In genomic region chr19:16096281-16096855, GRCh38 we compare ENCODE assay signal across 10 cellular contexts. TPM values are rescaled to one million over a fixed set of nuclear protein-coding genes. Genes with fewer than 3 reads are reported as not detected.
DNase-seq lines count a peak whose midpoint lies in the region; ATAC-seq and TF ChIP-seq lines count a peak whose summit lies in the region.
"Had no signal": no experiment of that assay in that cellular context is flagged by ENCODE, and none has a peak within 500 bp of the region (broad histone marks: within the 10 kb centered on the region; RNA-seq: fewer than 3 reads in every experiment).

No MANE protein-coding gene starts in this region.

- H3K27ac ChIP-seq in upper lobe of left lung (peak overlapping the region in 3 of 4 donors; percentile 8 to 52 (median 49)), thyroid gland (no peak overlapping the region)

- H3K4me3 ChIP-seq in upper lobe of left lung (no peak overlapping the region), thyroid gland (replicated peaks in 1 of 3) (no peak overlapping the region)

- H3K9me3 Mint-ChIP-seq in activated naive CD4-positive, alpha-beta T cell treated with anti-CD3 and anti-CD28 coated beads, Interleukin-2, amount 50 U/mL, for 24 hours, result no peaks in the 10 kb centered on the region
- no peaks in the 10 kb centered on the region for H3K9me3 Mint-ChIP-seq in activated naive CD8-positive, alpha-beta T cell treated with anti-CD3 and anti-CD28 coated beads, Interleukin-2, amount 10 ng/mL, durations not matched to agents 7 days and 5 days
- H3K9me3 Mint-ChIP-seq: neural crest cell had no signal

- no peak for TF ChIP-seq CTCF in upper lobe of left lung (IDR thresholded peaks at IDR 0.05)
- TF ChIP-seq CTCF in thyroid gland (IDR thresholded peaks at IDR 0.05), result no peak

- no peaks in the 10 kb centered on the region for H3K27me3 Mint-ChIP-seq in activated naive CD4-positive, alpha-beta T cell treated with anti-CD3 and anti-CD28 coated beads, Interleukin-2, amount 50 U/mL, for 24 hours
- H3K27me3 Mint-ChIP-seq in activated naive CD8-positive, alpha-beta T cell treated with anti-CD3 and anti-CD28 coated beads, Interleukin-2, amount 10 ng/mL, durations not matched to agents 7 days and 5 days, result no peaks in the 10 kb centered on the region
- H3K27me3 Mint-ChIP-seq: T-helper 17 cell had no signal

- no peak overlapping the region for H3K4me3 Mint-ChIP-seq in activated naive CD4-positive, alpha-beta T cell treated with anti-CD3 and anti-CD28 coated beads, Interleukin-2, amount 50 U/mL, for 24 hours
- no peak overlapping the region for H3K4me3 Mint-ChIP-seq in activated naive CD8-positive, alpha-beta T cell treated with anti-CD3 and anti-CD28 coated beads, Interleukin-2, amount 10 ng/mL, durations not matched to agents 7 days and 5 days
- H3K4me3 Mint-ChIP-seq: neural crest cell had no signal

- no peak for TF ChIP-seq POLR2A in upper lobe of left lung (IDR thresholded peaks at IDR 0.05)
- TF ChIP-seq POLR2A in thyroid gland (IDR thresholded peaks at IDR 0.05), result no peak

- WGBS in upper lobe of left lung, 2 donors, result 74 to 79% methylated on average over 10 of the region's 10 CpGs
- WGBS in thyroid gland, 2 donors, result 86 to 89% methylated on average over 10 of the region's 10 CpGs

- H3K9me3 ChIP-seq in upper lobe of left lung (no peaks in the 10 kb centered on the region), thyroid gland (no peaks in the 10 kb centered on the region)

- H3K27ac Mint-ChIP-seq in activated naive CD4-positive, alpha-beta T cell treated with anti-CD3 and anti-CD28 coated beads, Interleukin-2, amount 50 U/mL, for 24 hours, result peak overlapping the region; percentile 77
- peak overlapping the region; percentile 70 for H3K27ac Mint-ChIP-seq in activated naive CD8-positive, alpha-beta T cell treated with anti-CD3 and anti-CD28 coated beads, Interleukin-2, amount 10 ng/mL, durations not matched to agents 7 days and 5 days

- H3K4me1 ChIP-seq in upper lobe of left lung, result peaks cover 4 to 17% (median 9%) of the 10 kb centered on the region in 4 donors
- H3K4me1 ChIP-seq in thyroid gland, result no peaks in the 10 kb centered on the region

- DNase-seq in activated naive CD4-positive, alpha-beta T cell treated with anti-CD3 and anti-CD28 coated beads, Interleukin-2, amount 50 U/mL, for 16 hours, result no peak
- no peak for DNase-seq in activated naive CD8-positive, alpha-beta T cell treated with anti-CD3 and anti-CD28 coated beads, Interleukin-2, amount 10 ng/mL, durations not matched to agents 7 days and 5 days
- peak; percentile 56 to 57 for DNase-seq in lung microvascular endothelial cell (ENCODE audit: low read depth in 2 of 2)
- DNase-seq in upper lobe of left lung, result no peak
- DNase-seq in NCI-H524 (lab: John Stamatoyannopoulos, UW), result no peak
- DNase-seq in NCI-H1930 (lab: John Stamatoyannopoulos, UW), result no peak
- no peak for DNase-seq in thyroid gland
- DNase-seq: T-helper 17 cell had no signal

- H3K27me3 ChIP-seq in upper lobe of left lung (no peaks in the 10 kb centered on the region), thyroid gland (no peaks in the 10 kb centered on the region)

- H3K4me1 Mint-ChIP-seq in activated naive CD4-positive, alpha-beta T cell treated with anti-CD3 and anti-CD28 coated beads, Interleukin-2, amount 50 U/mL, for 24 hours, result peaks cover 22% of the 10 kb centered on the region
- peaks cover 33% of the 10 kb centered on the region for H3K4me1 Mint-ChIP-seq in activated naive CD8-positive, alpha-beta T cell treated with anti-CD3 and anti-CD28 coated beads, Interleukin-2, amount 10 ng/mL, durations not matched to agents 7 days and 5 days
- H3K4me1 Mint-ChIP-seq: neural crest cell had no signal

- POLR2A ChIA-PET in activated naive CD8-positive, alpha-beta T cell treated with anti-CD3 and anti-CD28 coated beads, Interleukin-2, amount 10 ng/mL, durations not matched to agents 7 days and 5 days (lab: Charles Lee), result interaction anchor here (0.7 to 3.5 kb wide), 4 partner anchors 10 to 96 kb away, joined by 4 to 23 read pairs (median 9); no protein-coding TSS in a partner anchor

- no peak for ATAC-seq in activated naive CD8-positive, alpha-beta T cell treated with anti-CD3 and anti-CD28 coated beads, Interleukin-2, amount 10 ng/mL, durations not matched to agents 7 days and 5 days (ENCODE audit: low read depth)
- no peak for ATAC-seq in upper lobe of left lung (ENCODE audit: low FRiP score in 2 of 2)
- ATAC-seq: T-helper 17 cell had no signal

- H3K36me3 Mint-ChIP-seq in activated naive CD4-positive, alpha-beta T cell treated with anti-CD3 and anti-CD28 coated beads, Interleukin-2, amount 50 U/mL, for 24 hours, result peaks cover 28% of the 10 kb centered on the region
- peaks cover 66% of the 10 kb centered on the region for H3K36me3 Mint-ChIP-seq in activated naive CD8-positive, alpha-beta T cell treated with anti-CD3 and anti-CD28 coated beads, Interleukin-2, amount 10 ng/mL, durations not matched to agents 7 days and 5 days

- H3K36me3 ChIP-seq in upper lobe of left lung, result peaks cover 43 to 100% (median 94%) of the 10 kb centered on the region in 4 donors
- H3K36me3 ChIP-seq in thyroid gland, result peaks cover 44 to 53% of the 10 kb centered on the region in 2 donors

- intact Hi-C loops in thyroid gland (cut with DNase I), result no loop called here

- no peak for TF ChIP-seq EP300 in upper lobe of left lung (IDR thresholded peaks at IDR 0.05)

RNA-seq across cellular contexts. Expression of gene RAB8A, which starts 15.3 kb away (rescaled TPM):
- 100 to 1,000 TPM; 133 to 153 TPM for total RNA-seq in activated naive CD8-positive, alpha-beta T cell treated with anti-CD3 and anti-CD28 coated beads, Interleukin-2, amount 10 ng/mL, durations not matched to agents 7 days and 5 days
- total RNA-seq in lung microvascular endothelial cell (79.8 and 114 TPM in 2 replicates), upper lobe of left lung (100 to 1,000 TPM in 1 of 6 donors, 10 to 100 TPM in 5; 29.3 to 117 (median 60.6) TPM), thyroid gland (10 to 100 TPM; 40.2 to 65.6 (median 51.5) TPM)

RNA-seq across cellular contexts. Expression of gene TPM4, which starts 20.1 kb away (rescaled TPM):
- 100 to 1,000 TPM; 278 to 282 TPM for total RNA-seq in activated naive CD8-positive, alpha-beta T cell treated with anti-CD3 and anti-CD28 coated beads, Interleukin-2, amount 10 ng/mL, durations not matched to agents 7 days and 5 days
- total RNA-seq in lung microvascular endothelial cell (301 and 363 TPM in 2 replicates), upper lobe of left lung (100 to 1,000 TPM; 258 to 569 (median 392) TPM), thyroid gland (100 to 1,000 TPM; 101 to 296 (median 151) TPM)

RNA-seq across cellular contexts. Expression of gene HSH2D, which starts 47.1 kb away (rescaled TPM):
- 10 to 100 TPM; 72.5 to 80.6 TPM for total RNA-seq in activated naive CD8-positive, alpha-beta T cell treated with anti-CD3 and anti-CD28 coated beads, Interleukin-2, amount 10 ng/mL, durations not matched to agents 7 days and 5 days
- not detected in 2 replicates for total RNA-seq in lung microvascular endothelial cell
- total RNA-seq in upper lobe of left lung, result 10 to 100 TPM in 2 of 6 donors, 1 to 10 TPM in 4; 5.9 to 12.6 (median 8.2) TPM
- 1 to 10 TPM in 3 of 4 donors, under 1 TPM in 1; 0.94 to 4.6 (median 2.5) TPM for total RNA-seq in thyroid gland
- total RNA-seq: neural crest cell had no signal

Comparison
In these comparisons a context has a peak if more than half of its experiments do, and no peak if none do; other contexts are left out.
1. DNase-seq: peak in lung microvascular endothelial cell (2 of 2); none in activated naive CD4-positive, alpha-beta T cell treated with anti-CD3 and anti-CD28 coated beads, Interleukin-2, amount 50 U/mL, for 16 hours (single experiment), activated naive CD8-positive, alpha-beta T cell treated with anti-CD3 and anti-CD28 coated beads, Interleukin-2, amount 10 ng/mL, durations not matched to agents 7 days and 5 days (single experiment), upper lobe of left lung (0 of 2), NCI-H524 (0 of 2), NCI-H1930 (0 of 2) and thyroid gland (0 of 2).
2. H3K27ac ChIP-seq: peak in upper lobe of left lung (3 of 4); none in thyroid gland (0 of 3).
3. RNA of gene HSH2D, which starts 47.1 kb away (total RNA-seq): 72.5 to 80.6 TPM in activated naive CD8-positive, alpha-beta T cell treated with anti-CD3 and anti-CD28 coated beads, Interleukin-2, amount 10 ng/mL, durations not matched to agents 7 days and 5 days; 5.9 to 12.6 TPM in upper lobe of left lung, 0.94 to 4.6 TPM in thyroid gland and not detected in lung microvascular endothelial cell; every median in the first group is over 4 times any median in the second.